Comparison of ENCODE assay signal across 1 cellular context in the genomic region with DNA sequence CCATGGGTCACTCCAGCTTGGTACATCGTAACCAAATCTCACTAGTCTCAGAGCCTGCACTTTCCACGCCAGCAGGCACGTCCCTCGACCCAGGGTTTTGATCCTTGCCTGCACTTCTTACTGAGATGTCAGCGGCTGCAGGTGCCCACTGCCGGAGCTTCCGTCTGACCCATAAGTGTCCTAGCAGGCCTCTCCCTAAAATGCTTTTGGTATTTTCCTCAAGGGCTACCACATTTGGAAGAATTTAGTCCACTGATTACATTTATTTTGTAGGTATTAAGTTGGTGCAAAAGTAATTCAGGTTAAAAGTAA.
TF ChIP-seq lines count a peak whose summit lies in the region.

No MANE protein-coding gene starts in this region.

TF ChIP-seq in K562, 482 proteins besides CTCF, POLR2A, EP300 and RAD21 (continued from another document):
- TF ChIP-seq, protein P1, sequence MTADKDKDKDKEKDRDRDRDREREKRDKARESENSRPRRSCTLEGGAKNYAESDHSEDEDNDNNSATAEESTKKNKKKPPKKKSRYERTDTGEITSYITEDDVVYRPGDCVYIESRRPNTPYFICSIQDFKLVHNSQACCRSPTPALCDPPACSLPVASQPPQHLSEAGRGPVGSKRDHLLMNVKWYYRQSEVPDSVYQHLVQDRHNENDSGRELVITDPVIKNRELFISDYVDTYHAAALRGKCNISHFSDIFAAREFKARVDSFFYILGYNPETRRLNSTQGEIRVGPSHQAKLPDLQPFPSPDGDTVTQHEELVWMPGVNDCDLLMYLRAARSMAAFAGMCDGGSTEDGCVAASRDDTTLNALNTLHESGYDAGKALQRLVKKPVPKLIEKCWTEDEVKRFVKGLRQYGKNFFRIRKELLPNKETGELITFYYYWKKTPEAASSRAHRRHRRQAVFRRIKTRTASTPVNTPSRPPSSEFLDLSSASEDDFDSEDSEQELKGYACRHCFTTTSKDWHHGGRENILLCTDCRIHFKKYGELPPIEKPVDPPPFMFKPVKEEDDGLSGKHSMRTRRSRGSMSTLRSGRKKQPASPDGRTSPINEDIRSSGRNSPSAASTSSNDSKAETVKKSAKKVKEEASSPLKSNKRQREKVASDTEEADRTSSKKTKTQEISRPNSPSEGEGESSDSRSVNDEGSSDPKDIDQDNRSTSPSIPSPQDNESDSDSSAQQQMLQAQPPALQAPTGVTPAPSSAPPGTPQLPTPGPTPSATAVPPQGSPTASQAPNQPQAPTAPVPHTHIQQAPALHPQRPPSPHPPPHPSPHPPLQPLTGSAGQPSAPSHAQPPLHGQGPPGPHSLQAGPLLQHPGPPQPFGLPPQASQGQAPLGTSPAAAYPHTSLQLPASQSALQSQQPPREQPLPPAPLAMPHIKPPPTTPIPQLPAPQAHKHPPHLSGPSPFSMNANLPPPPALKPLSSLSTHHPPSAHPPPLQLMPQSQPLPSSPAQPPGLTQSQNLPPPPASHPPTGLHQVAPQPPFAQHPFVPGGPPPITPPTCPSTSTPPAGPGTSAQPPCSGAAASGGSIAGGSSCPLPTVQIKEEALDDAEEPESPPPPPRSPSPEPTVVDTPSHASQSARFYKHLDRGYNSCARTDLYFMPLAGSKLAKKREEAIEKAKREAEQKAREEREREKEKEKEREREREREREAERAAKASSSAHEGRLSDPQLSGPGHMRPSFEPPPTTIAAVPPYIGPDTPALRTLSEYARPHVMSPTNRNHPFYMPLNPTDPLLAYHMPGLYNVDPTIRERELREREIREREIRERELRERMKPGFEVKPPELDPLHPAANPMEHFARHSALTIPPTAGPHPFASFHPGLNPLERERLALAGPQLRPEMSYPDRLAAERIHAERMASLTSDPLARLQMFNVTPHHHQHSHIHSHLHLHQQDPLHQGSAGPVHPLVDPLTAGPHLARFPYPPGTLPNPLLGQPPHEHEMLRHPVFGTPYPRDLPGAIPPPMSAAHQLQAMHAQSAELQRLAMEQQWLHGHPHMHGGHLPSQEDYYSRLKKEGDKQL (CRISPR knock-in tag; IDR thresholded peaks at IDR 0.05; ENCODE audit: borderline replicate concordance) = no peak
- TF ChIP-seq RFX1 (IDR thresholded peaks at IDR 0.05) (no peak), ELF4 (CRISPR knock-in tag; IDR thresholded peaks at IDR 0.05) (no peak), HIVEP1 (CRISPR knock-in tag; IDR thresholded peaks at IDR 0.05) (no peak), ETV6 (IDR thresholded peaks at IDR 0.05; ENCODE audit: borderline replicate concordance in 1 of 2, low read depth in 2 of 2, low read length in 1 of 2) (no peak), ETV6 (CRISPR knock-in tag; IDR thresholded peaks at IDR 0.05; ENCODE audit: borderline replicate concordance) (no peak), ZSCAN32 (CRISPR knock-in tag; IDR thresholded peaks at IDR 0.05) (no peak), RUNX1 (IDR thresholded peaks at IDR 0.05; ENCODE audit: low read depth) (no peak), ZNF311 (CRISPR knock-in tag; IDR thresholded peaks at IDR 0.05) (no peak), ZBTB1 (CRISPR knock-in tag; IDR thresholded peaks at IDR 0.05; ENCODE audit: borderline replicate concordance, low read depth) (no peak)
- TF ChIP-seq, protein P2, sequence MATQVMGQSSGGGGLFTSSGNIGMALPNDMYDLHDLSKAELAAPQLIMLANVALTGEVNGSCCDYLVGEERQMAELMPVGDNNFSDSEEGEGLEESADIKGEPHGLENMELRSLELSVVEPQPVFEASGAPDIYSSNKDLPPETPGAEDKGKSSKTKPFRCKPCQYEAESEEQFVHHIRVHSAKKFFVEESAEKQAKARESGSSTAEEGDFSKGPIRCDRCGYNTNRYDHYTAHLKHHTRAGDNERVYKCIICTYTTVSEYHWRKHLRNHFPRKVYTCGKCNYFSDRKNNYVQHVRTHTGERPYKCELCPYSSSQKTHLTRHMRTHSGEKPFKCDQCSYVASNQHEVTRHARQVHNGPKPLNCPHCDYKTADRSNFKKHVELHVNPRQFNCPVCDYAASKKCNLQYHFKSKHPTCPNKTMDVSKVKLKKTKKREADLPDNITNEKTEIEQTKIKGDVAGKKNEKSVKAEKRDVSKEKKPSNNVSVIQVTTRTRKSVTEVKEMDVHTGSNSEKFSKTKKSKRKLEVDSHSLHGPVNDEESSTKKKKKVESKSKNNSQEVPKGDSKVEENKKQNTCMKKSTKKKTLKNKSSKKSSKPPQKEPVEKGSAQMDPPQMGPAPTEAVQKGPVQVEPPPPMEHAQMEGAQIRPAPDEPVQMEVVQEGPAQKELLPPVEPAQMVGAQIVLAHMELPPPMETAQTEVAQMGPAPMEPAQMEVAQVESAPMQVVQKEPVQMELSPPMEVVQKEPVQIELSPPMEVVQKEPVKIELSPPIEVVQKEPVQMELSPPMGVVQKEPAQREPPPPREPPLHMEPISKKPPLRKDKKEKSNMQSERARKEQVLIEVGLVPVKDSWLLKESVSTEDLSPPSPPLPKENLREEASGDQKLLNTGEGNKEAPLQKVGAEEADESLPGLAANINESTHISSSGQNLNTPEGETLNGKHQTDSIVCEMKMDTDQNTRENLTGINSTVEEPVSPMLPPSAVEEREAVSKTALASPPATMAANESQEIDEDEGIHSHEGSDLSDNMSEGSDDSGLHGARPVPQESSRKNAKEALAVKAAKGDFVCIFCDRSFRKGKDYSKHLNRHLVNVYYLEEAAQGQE (CRISPR knock-in tag; IDR thresholded peaks at IDR 0.05; ENCODE audit: low read depth) = no peak
- TF ChIP-seq, protein P3, sequence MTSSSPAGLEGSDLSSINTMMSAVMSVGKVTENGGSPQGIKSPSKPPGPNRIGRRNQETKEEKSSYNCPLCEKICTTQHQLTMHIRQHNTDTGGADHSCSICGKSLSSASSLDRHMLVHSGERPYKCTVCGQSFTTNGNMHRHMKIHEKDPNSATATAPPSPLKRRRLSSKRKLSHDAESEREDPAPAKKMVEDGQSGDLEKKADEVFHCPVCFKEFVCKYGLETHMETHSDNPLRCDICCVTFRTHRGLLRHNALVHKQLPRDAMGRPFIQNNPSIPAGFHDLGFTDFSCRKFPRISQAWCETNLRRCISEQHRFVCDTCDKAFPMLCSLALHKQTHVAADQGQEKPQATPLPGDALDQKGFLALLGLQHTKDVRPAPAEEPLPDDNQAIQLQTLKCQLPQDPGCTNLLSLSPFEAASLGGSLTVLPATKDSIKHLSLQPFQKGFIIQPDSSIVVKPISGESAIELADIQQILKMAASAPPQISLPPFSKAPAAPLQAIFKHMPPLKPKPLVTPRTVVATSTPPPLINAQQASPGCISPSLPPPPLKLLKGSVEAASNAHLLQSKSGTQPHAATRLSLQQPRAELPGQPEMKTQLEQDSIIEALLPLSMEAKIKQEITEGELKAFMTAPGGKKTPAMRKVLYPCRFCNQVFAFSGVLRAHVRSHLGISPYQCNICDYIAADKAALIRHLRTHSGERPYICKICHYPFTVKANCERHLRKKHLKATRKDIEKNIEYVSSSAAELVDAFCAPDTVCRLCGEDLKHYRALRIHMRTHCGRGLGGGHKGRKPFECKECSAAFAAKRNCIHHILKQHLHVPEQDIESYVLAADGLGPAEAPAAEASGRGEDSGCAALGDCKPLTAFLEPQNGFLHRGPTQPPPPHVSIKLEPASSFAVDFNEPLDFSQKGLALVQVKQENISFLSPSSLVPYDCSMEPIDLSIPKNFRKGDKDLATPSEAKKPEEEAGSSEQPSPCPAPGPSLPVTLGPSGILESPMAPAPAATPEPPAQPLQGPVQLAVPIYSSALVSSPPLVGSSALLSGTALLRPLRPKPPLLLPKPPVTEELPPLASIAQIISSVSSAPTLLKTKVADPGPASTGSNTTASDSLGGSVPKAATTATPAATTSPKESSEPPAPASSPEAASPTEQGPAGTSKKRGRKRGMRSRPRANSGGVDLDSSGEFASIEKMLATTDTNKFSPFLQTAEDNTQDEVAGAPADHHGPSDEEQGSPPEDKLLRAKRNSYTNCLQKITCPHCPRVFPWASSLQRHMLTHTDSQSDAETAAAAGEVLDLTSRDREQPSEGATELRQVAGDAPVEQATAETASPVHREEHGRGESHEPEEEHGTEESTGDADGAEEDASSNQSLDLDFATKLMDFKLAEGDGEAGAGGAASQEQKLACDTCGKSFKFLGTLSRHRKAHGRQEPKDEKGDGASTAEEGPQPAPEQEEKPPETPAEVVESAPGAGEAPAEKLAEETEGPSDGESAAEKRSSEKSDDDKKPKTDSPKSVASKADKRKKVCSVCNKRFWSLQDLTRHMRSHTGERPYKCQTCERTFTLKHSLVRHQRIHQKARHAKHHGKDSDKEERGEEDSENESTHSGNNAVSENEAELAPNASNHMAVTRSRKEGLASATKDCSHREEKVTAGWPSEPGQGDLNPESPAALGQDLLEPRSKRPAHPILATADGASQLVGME (CRISPR knock-in tag; IDR thresholded peaks at IDR 0.05) = no peak
